In genomic region chr14:106564058-106564643, GRCh38 we compare ENCODE assay signal across 8 cellular contexts.
A peak's percentile ranks its signal among the peaks of the same experiment; 100 is the strongest.
DNase-seq lines count a peak whose midpoint lies in the region; ATAC-seq and TF ChIP-seq lines count a peak whose summit lies in the region.

No MANE protein-coding gene starts in this region.

- ATAC-seq in upper lobe of left lung (ENCODE audit: low FRiP score in 2 of 2) (no peak), HG03571 (IDR thresholded peaks at IDR 0.05; ENCODE audit: unreplicated experiment) (no peak), HG02642 (IDR thresholded peaks at IDR 0.05; ENCODE audit: poor library complexity, unreplicated experiment) (no peak)

- DNase-seq in GM12864 (ENCODE audit: low read depth) (peak; percentile 35), NAMALWA (ENCODE audit: low spot score) (peak; percentile 69), immature natural killer cell (peak in 2 of 3 donors; percentile 35), upper lobe of left lung (peak in 1 of 2 donors; percentile 86), NCI-H128 (lab: John Stamatoyannopoulos, UW; ENCODE audit: unreplicated experiment) (no peak)
- peak; percentile 26 to 39 for DNase-seq in activated CD4-positive, alpha-beta T cell treated with anti-CD3 and anti-CD28 coated beads, Interleukin-2, amount 50 U/mL, for 24 hours (ENCODE audit: low read depth in 1 of 2, low spot score in 1 of 2)

- no peaks in the 10 kb centered on the region for H3K9me3 Mint-ChIP-seq in immature natural killer cell

- H3K27ac ChIP-seq in upper lobe of left lung = no peak overlapping the region

- H3K4me1 ChIP-seq in upper lobe of left lung = no peaks in the 10 kb centered on the region

- H3K4me3 ChIP-seq in GM12864 (ENCODE audit: low read depth, low read length) (no peak overlapping the region), upper lobe of left lung (no peak overlapping the region)

- TF ChIP-seq CTCF in GM12864 (IDR thresholded peaks at IDR 0.05; ENCODE audit: low read depth, low read length, missing control alignments) (peak; percentile 95), upper lobe of left lung (IDR thresholded peaks at IDR 0.05) (peak in 4 of 6 experiments; percentile 15 to 31 (median 31))

- WGBS in upper lobe of left lung, 2 donors = 44 to 50% methylated on average over 14 of the region's 14 CpGs

- no peak for TF ChIP-seq EP300 in upper lobe of left lung (IDR thresholded peaks at IDR 0.05)

- no peaks in the 10 kb centered on the region for H3K36me3 ChIP-seq in upper lobe of left lung

- no peaks in the 10 kb centered on the region for H3K36me3 Mint-ChIP-seq in immature natural killer cell

- no peaks in the 10 kb centered on the region for H3K9me3 ChIP-seq in upper lobe of left lung

- peaks cover 4 to 14% (median 8%) of the 10 kb centered on the region in 3 donors for H3K27me3 Mint-ChIP-seq in immature natural killer cell (ENCODE audit: low read depth in 3 of 3)

- TF ChIP-seq POLR2A in upper lobe of left lung (IDR thresholded peaks at IDR 0.05) = no peak

- H3K4me1 Mint-ChIP-seq in immature natural killer cell = no peaks in the 10 kb centered on the region

- H3K27me3 ChIP-seq in upper lobe of left lung = no peaks in the 10 kb centered on the region

- no peak overlapping the region for H3K27ac Mint-ChIP-seq in immature natural killer cell

- H3K4me3 Mint-ChIP-seq in immature natural killer cell = no peak overlapping the region
